In the genomic region with DNA sequence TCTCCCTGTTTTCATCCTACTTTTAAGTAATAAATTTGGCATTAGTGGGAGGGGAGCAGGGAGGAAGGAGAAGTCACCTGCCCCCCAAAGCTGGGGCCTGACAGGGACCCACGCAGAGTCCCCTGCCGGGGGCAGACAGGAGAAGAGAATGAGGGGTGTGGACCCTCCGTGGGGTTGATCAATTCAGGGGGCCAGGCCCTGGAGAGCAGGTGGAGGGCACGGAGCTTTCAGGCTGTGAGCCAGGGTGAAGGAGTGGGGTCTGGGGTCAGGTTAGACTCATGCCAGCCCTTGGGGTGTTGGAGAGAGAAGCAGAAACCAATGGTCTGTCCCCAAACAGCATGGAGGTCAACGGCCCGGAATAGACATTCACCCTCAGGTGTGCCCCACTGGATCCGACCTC, we compare ENCODE assay signal across 8 cellular contexts. TPM values are rescaled to one million over a fixed set of nuclear protein-coding genes. Genes with fewer than 3 reads are reported as not detected.
DNase-seq lines count a peak whose midpoint lies in the region; ATAC-seq and TF ChIP-seq lines count a peak whose summit lies in the region.
"Not testable (repeated sequence)": the region's sequence is repeated elsewhere in the genome, so short reads cannot be mapped to it uniquely, and the experiment has no call there.

No MANE protein-coding gene starts in this region.

- not testable (repeated sequence) for TF ChIP-seq EP300 in neural cell (conservative IDR thresholded peaks at IDR 0.05; ENCODE audit: poor library complexity, severe bottlenecking)

- H4K20me1 ChIP-seq in neural cell (ENCODE audit: insufficient read depth) = not testable (repeated sequence)

- not testable (repeated sequence) for H3K27me3 Mint-ChIP-seq in CD8-positive, alpha-beta memory T cell; activated naive CD4-positive, alpha-beta T cell treated with anti-CD3 and anti-CD28 coated beads, Interleukin-2, amount 50 U/mL, for 24 hours
- peaks cover 45% of the 10 kb centered on the region for H3K27me3 Mint-ChIP-seq in IgD-negative memory B cell
- H3K27me3 Mint-ChIP-seq in activated CD4-positive, alpha-beta T cell treated with anti-CD3 and anti-CD28 coated beads, Interleukin-2, amount 10 ng/mL, durations not matched to agents 24 days and 14 days = peaks cover 44% of the 10 kb centered on the region
- H3K27me3 Mint-ChIP-seq in effector memory CD8-positive, alpha-beta T cell = peaks cover 0 to 11% of the 10 kb centered on the region in 2 donors
- peaks cover 21% of the 10 kb centered on the region for H3K27me3 Mint-ChIP-seq in stimulated activated naive CD8-positive, alpha-beta T cell treated with anti-CD3 and anti-CD28 coated beads, Interleukin-15, Interleukin-2, amounts not matched to agents 100 ng/mL and 50 ng/mL, for 24 hours

- not testable (repeated sequence) for TF ChIP-seq RAD21 in neural cell (conservative IDR thresholded peaks at IDR 0.05)

- H2AFZ ChIP-seq in neural cell (ENCODE audit: low read depth, low read length) = not testable (repeated sequence)

- H3K27me3 ChIP-seq in CD8-positive, alpha-beta memory T cell (ENCODE audit: insufficient read depth, low read length, poor library complexity, severe bottlenecking); neural cell (ENCODE audit: insufficient read depth, low read depth, low read length): not testable (repeated sequence)

- H3K9ac ChIP-seq in neural cell (ENCODE audit: low read length) = peak overlapping the region; percentile 88

- H3K27ac Mint-ChIP-seq in CD8-positive, alpha-beta memory T cell = peak overlapping the region in 7 of 8 donors; percentile 43 to 89 (median 81)
- peak overlapping the region in 1 of 3 donors; percentile 78 for H3K27ac Mint-ChIP-seq in IgD-negative memory B cell
- peak overlapping the region; percentile 66 for H3K27ac Mint-ChIP-seq in activated CD4-positive, alpha-beta T cell treated with anti-CD3 and anti-CD28 coated beads, Interleukin-2, amount 10 ng/mL, durations not matched to agents 24 days and 14 days
- H3K27ac Mint-ChIP-seq in activated naive CD4-positive, alpha-beta T cell treated with anti-CD3 and anti-CD28 coated beads, Interleukin-2, amount 50 U/mL, for 24 hours = peak overlapping the region; percentile 88
- peak overlapping the region; percentile 71 to 91 for H3K27ac Mint-ChIP-seq in effector memory CD8-positive, alpha-beta T cell
- peak overlapping the region; percentile 61 for H3K27ac Mint-ChIP-seq in stimulated activated naive CD8-positive, alpha-beta T cell treated with anti-CD3 and anti-CD28 coated beads, Interleukin-15, Interleukin-2, amounts not matched to agents 100 ng/mL and 50 ng/mL, for 24 hours

- not testable (repeated sequence) for H3K9me2 ChIP-seq in neural cell (ENCODE audit: insufficient read depth, low read length)

- H3K9me3 Mint-ChIP-seq in CD8-positive, alpha-beta memory T cell; IgD-negative memory B cell; activated CD4-positive, alpha-beta T cell treated with anti-CD3 and anti-CD28 coated beads, Interleukin-2, amount 10 ng/mL, durations not matched to agents 24 days and 14 days; activated naive CD4-positive, alpha-beta T cell treated with anti-CD3 and anti-CD28 coated beads, Interleukin-2, amount 50 U/mL, for 24 hours; effector memory CD8-positive, alpha-beta T cell; stimulated activated naive CD8-positive, alpha-beta T cell treated with anti-CD3 and anti-CD28 coated beads, Interleukin-15, Interleukin-2, amounts not matched to agents 100 ng/mL and 50 ng/mL, for 24 hours: not testable (repeated sequence)

- POLR2A ChIA-PET in CD8-positive, alpha-beta memory T cell (lab: Charles Lee) = not testable (repeated sequence)

- not testable (repeated sequence) for TF ChIP-seq CTCF in neural cell (IDR thresholded peaks at IDR 0.05; ENCODE audit: poor library complexity, severe bottlenecking)

- not testable (repeated sequence) for H3K4me1 ChIP-seq in CD8-positive, alpha-beta memory T cell (ENCODE audit: insufficient read depth, low read length)

- H3K36me3 Mint-ChIP-seq in CD8-positive, alpha-beta memory T cell; IgD-negative memory B cell; activated CD4-positive, alpha-beta T cell treated with anti-CD3 and anti-CD28 coated beads, Interleukin-2, amount 10 ng/mL, durations not matched to agents 24 days and 14 days (ENCODE audit: low read depth); activated naive CD4-positive, alpha-beta T cell treated with anti-CD3 and anti-CD28 coated beads, Interleukin-2, amount 50 U/mL, for 24 hours; stimulated activated naive CD8-positive, alpha-beta T cell treated with anti-CD3 and anti-CD28 coated beads, Interleukin-15, Interleukin-2, amounts not matched to agents 100 ng/mL and 50 ng/mL, for 24 hours (ENCODE audit: low read depth): not testable (repeated sequence)
- H3K36me3 Mint-ChIP-seq in effector memory CD8-positive, alpha-beta T cell (ENCODE audit: insufficient read depth) = peaks cover 14% of the 10 kb centered on the region

- H3K27ac ChIP-seq in CD8-positive, alpha-beta memory T cell (ENCODE audit: low read depth, low read length) = not testable (repeated sequence)
- H3K27ac ChIP-seq in neural cell (ENCODE audit: low read length) = peak overlapping the region; percentile 76

- H3K4me3 Mint-ChIP-seq in CD8-positive, alpha-beta memory T cell = peak overlapping the region; percentile 63 to 92 (median 87)
- H3K4me3 Mint-ChIP-seq in IgD-negative memory B cell = peak overlapping the region; percentile 59 to 89 (median 80)
- peak overlapping the region; percentile 75 for H3K4me3 Mint-ChIP-seq in activated CD4-positive, alpha-beta T cell treated with anti-CD3 and anti-CD28 coated beads, Interleukin-2, amount 10 ng/mL, durations not matched to agents 24 days and 14 days
- H3K4me3 Mint-ChIP-seq in activated naive CD4-positive, alpha-beta T cell treated with anti-CD3 and anti-CD28 coated beads, Interleukin-2, amount 50 U/mL, for 24 hours = peak overlapping the region; percentile 89
- H3K4me3 Mint-ChIP-seq in effector memory CD8-positive, alpha-beta T cell = peak overlapping the region; percentile 66 to 83
- H3K4me3 Mint-ChIP-seq in stimulated activated naive CD8-positive, alpha-beta T cell treated with anti-CD3 and anti-CD28 coated beads, Interleukin-15, Interleukin-2, amounts not matched to agents 100 ng/mL and 50 ng/mL, for 24 hours = peak overlapping the region; percentile 71

- CTCF ChIA-PET in CD8-positive, alpha-beta memory T cell (lab: Charles Lee) = interaction anchor here (0.9 kb wide), 1 partner anchor 144 kb away, joined by 3 read pairs; no protein-coding TSS in a partner anchor

- not testable (repeated sequence) for H3K4me3 ChIP-seq in CD8-positive, alpha-beta memory T cell (ENCODE audit: low read length)
- H3K4me3 ChIP-seq in iPS-18c (ENCODE audit: insufficient read depth, low read depth, low read length) = peak overlapping the region; percentile 65
- peak overlapping the region; percentile 75 for H3K4me3 ChIP-seq in neural cell (ENCODE audit: low read length)

- not testable (repeated sequence) for ATAC-seq in effector memory CD8-positive, alpha-beta T cell (replicated peaks)

- H3K79me2 ChIP-seq in neural cell (replicated peaks; ENCODE audit: insufficient read depth, low read length) = peaks cover 32% of the 10 kb centered on the region

- H3K9me3 ChIP-seq in CD8-positive, alpha-beta memory T cell (ENCODE audit: low read length); iPS-18c (ENCODE audit: control insufficient read depth, insufficient read depth, low read length); neural cell (ENCODE audit: low read length): not testable (repeated sequence)

- not testable (repeated sequence) for H3F3A ChIP-seq in neural cell (ENCODE audit: insufficient read depth, low read length, poor library complexity, severe bottlenecking)

- not testable (repeated sequence) for DNase-seq in CD8-positive, alpha-beta memory T cell; activated CD4-positive, alpha-beta T cell treated with anti-CD3 and anti-CD28 coated beads, Interleukin-2, amount 10 ng/mL, durations not matched to agents 24 days and 14 days; effector memory CD8-positive, alpha-beta T cell

- H3K4me1 Mint-ChIP-seq in CD8-positive, alpha-beta memory T cell = peaks cover 27 to 60% (median 27%) of the 10 kb centered on the region in 3 donors
- H3K4me1 Mint-ChIP-seq in IgD-negative memory B cell = not testable (repeated sequence)
- peaks cover 23% of the 10 kb centered on the region for H3K4me1 Mint-ChIP-seq in activated CD4-positive, alpha-beta T cell treated with anti-CD3 and anti-CD28 coated beads, Interleukin-2, amount 10 ng/mL, durations not matched to agents 24 days and 14 days
- peaks cover 56% of the 10 kb centered on the region for H3K4me1 Mint-ChIP-seq in activated naive CD4-positive, alpha-beta T cell treated with anti-CD3 and anti-CD28 coated beads, Interleukin-2, amount 50 U/mL, for 24 hours
- peaks cover 35 to 38% of the 10 kb centered on the region in 2 donors for H3K4me1 Mint-ChIP-seq in effector memory CD8-positive, alpha-beta T cell (ENCODE audit: low read depth in 2 of 2)
- peaks cover 37% of the 10 kb centered on the region for H3K4me1 Mint-ChIP-seq in stimulated activated naive CD8-positive, alpha-beta T cell treated with anti-CD3 and anti-CD28 coated beads, Interleukin-15, Interleukin-2, amounts not matched to agents 100 ng/mL and 50 ng/mL, for 24 hours (ENCODE audit: low read depth)

- H3K36me3 ChIP-seq in CD8-positive, alpha-beta memory T cell (ENCODE audit: insufficient read depth, low read length); neural cell (ENCODE audit: insufficient read depth, low read length): not testable (repeated sequence)

- peak overlapping the region; percentile 46 for H3K4me2 ChIP-seq in neural cell (ENCODE audit: low read length)

- intact Hi-C loops in activated CD4-positive, alpha-beta T cell treated with anti-CD3 and anti-CD28 coated beads, Interleukin-2, amount 10 ng/mL, durations not matched to agents 24 days and 14 days (cut with micrococcal nuclease) = not testable (repeated sequence)

RNA-seq across cellular contexts. Expression of gene ADGRL1, which starts 1.8 kb away (rescaled TPM):
- total RNA-seq in CD8-positive, alpha-beta memory T cell = 1 to 10 TPM; 5.8 TPM
- 0.81 TPM for polyA plus RNA-seq in CD8-positive, alpha-beta memory T cell
- 0.11 TPM for polyA plus RNA-seq in IgD-negative memory B cell
- total RNA-seq in activated CD4-positive, alpha-beta T cell treated with anti-CD3 and anti-CD28 coated beads, Interleukin-2, amount 10 ng/mL, durations not matched to agents 24 days and 14 days = 14.3 and 17.2 TPM in 2 replicates
- polyA plus RNA-seq in neural cell = 22.2 and 28.5 TPM in 2 replicates
- polyA minus RNA-seq in neural cell = 90.3 and 92.8 TPM in 2 replicates

Comparison
In these comparisons a context has a peak if more than half of its experiments do, and no peak if none do; other contexts are left out.
1. RNA of gene ADGRL1, which starts 1.8 kb away (polyA plus RNA-seq): 22.2 to 28.5 TPM in neural cell; 0.81 TPM in CD8-positive, alpha-beta memory T cell (single experiment) and 0.11 TPM in IgD-negative memory B cell (single experiment); every median in the first group is over 10 times any median in the second.
2. Peak in every context shown above with its lines, with median percentiles within 50 percentile points of each other: H3K4me3 Mint-ChIP-seq.